8 cellular contexts compared by ENCODE assay signal in genomic region chr1:156797212-156797871, GRCh38. TPM values are rescaled to one million over a fixed set of nuclear protein-coding genes. Genes with fewer than 3 reads are reported as not detected.
DNase-seq lines count a peak whose midpoint lies in the region; ATAC-seq and TF ChIP-seq lines count a peak whose summit lies in the region.

No MANE protein-coding gene starts in this region.

- H3F3A ChIP-seq in SU-DHL-6 (ENCODE audit: insufficient read depth), result peaks cover 5% of the 10 kb centered on the region; the same call in 1 of the 2 replicates

- H3K9me3 ChIP-seq in heart right ventricle, result no peaks in the 10 kb centered on the region
- H3K9me3 ChIP-seq in SU-DHL-6 (ENCODE audit: insufficient read depth, low read length), result no peaks in the 10 kb centered on the region
- no peaks in the 10 kb centered on the region for H3K9me3 ChIP-seq in thyroid gland

- no peaks in the 10 kb centered on the region for H3K27me3 Mint-ChIP-seq in brain

- no peaks in the 10 kb centered on the region; the same call in 1 of the 2 replicates for H4K20me1 ChIP-seq in SU-DHL-6 (ENCODE audit: low read depth, low read length)

- no peak overlapping the region for H3K4me3 Mint-ChIP-seq in brain

- peak overlapping the region in 2 of 5 experiments; percentile 1 to 13 for H3K27ac Mint-ChIP-seq in brain

- H3K79me2 ChIP-seq in SU-DHL-6 (ENCODE audit: insufficient read depth, low read length), result no peaks in the 10 kb centered on the region

- no peak overlapping the region for H3K4me3 ChIP-seq in heart right ventricle
- no peak overlapping the region for H3K4me3 ChIP-seq in SU-DHL-6 (ENCODE audit: insufficient read depth, low read length, poor library complexity, severe bottlenecking)
- no peak overlapping the region for H3K4me3 ChIP-seq in thyroid gland (replicated peaks in 1 of 3)

- TF ChIP-seq POLR2A in thyroid gland (IDR thresholded peaks at IDR 0.05), result no peak

- H3K4me1 Mint-ChIP-seq in brain, result peaks cover 22% of the 10 kb centered on the region

- H3K36me3 ChIP-seq in heart right ventricle, result peaks cover 5 to 98% (median 67%) of the 10 kb centered on the region in 9 donors
- H3K36me3 ChIP-seq in SU-DHL-6 (ENCODE audit: low read length), result peaks cover 32% of the 10 kb centered on the region
- H3K36me3 ChIP-seq in thyroid gland, result peaks cover 69 to 77% of the 10 kb centered on the region in 2 donors

- intact Hi-C loops in heart right ventricle (cut with DNase I), result loop anchor here in 2 of 10 donors (2.0 to 5.0 kb wide), 2 partner anchors 65 to 93 kb away; partner anchors contain the start of gene NTRK1 (in 1 of the 2)
- intact Hi-C loops in Right ventricle myocardium superior (cut with DNase I), result no loop called here
- intact Hi-C loops in left colon (cut with DNase I, micrococcal nuclease), result loop anchor here in 1 of 2 donors (10.0 kb wide), 1 partner anchor 67 kb away; the partner anchor contains the start of gene NTRK1
- intact Hi-C loops in thyroid gland (cut with DNase I), result loop anchor here (5.0 kb wide), 1 partner anchor 65 kb away; the partner anchor contains the start of gene NTRK1

- DNase-seq in heart right ventricle, result no peak
- no peak for DNase-seq in Right ventricle myocardium superior
- DNase-seq in MV-4-11 (lab: John Stamatoyannopoulos, UW), result peak; percentile 45
- peak in 1 of 2 donors; percentile 55 for DNase-seq in left colon
- DNase-seq in thyroid gland, result peak; percentile 47

- TF ChIP-seq CTCF in heart right ventricle (IDR thresholded peaks at IDR 0.05) (peak; percentile 47 to 75 (median 71)), SU-DHL-6 (IDR thresholded peaks at IDR 0.05; ENCODE audit: insufficient read depth, low read length, poor library complexity, severe bottlenecking) (peak; percentile 80), brain (conservative IDR thresholded peaks at IDR 0.05) (peak; percentile 75 to 87), thyroid gland (IDR thresholded peaks at IDR 0.05) (peak in 5 of 6 experiments; percentile 43 to 76 (median 56))

- ATAC-seq in heart right ventricle, result peak in 2 of 8 donors; percentile 26 to 31
- ATAC-seq in Right ventricle myocardium superior (ENCODE audit: poor library complexity), result no peak
- peak; percentile 86 for ATAC-seq in left colon
- ATAC-seq in HG02840 (IDR thresholded peaks at IDR 0.05; ENCODE audit: low FRiP score, unreplicated experiment), result no peak

- peaks cover 54% of the 10 kb centered on the region for H3K36me3 Mint-ChIP-seq in brain

- no peak overlapping the region for H2AFZ ChIP-seq in SU-DHL-6 (ENCODE audit: low read depth, low read length, severe bottlenecking)

- no peak overlapping the region for H3K9ac ChIP-seq in SU-DHL-6 (ENCODE audit: low read length)

- H3K4me1 ChIP-seq in heart right ventricle (peaks cover 2 to 25% (median 21%) of the 10 kb centered on the region in 9 donors), thyroid gland (peaks cover 2 to 10% of the 10 kb centered on the region in 2 donors)

- H3K4me2 ChIP-seq in SU-DHL-6 (ENCODE audit: low read depth, low read length, poor library complexity, severe bottlenecking), result no peak overlapping the region

- no peak overlapping the region for H3K27ac ChIP-seq in heart right ventricle
- no peak overlapping the region for H3K27ac ChIP-seq in SU-DHL-6 (ENCODE audit: low read depth, low read length)
- no peak overlapping the region for H3K27ac ChIP-seq in thyroid gland

- H3K9me3 Mint-ChIP-seq in brain, result no peaks in the 10 kb centered on the region

- WGBS in heart right ventricle, 2 donors, result 52 to 66% methylated on average over 4 of the region's 4 CpGs
- 46 to 47% methylated on average over 4 of the region's 4 CpGs for WGBS in thyroid gland, 2 donors

- no peaks in the 10 kb centered on the region for H3K9me2 ChIP-seq in SU-DHL-6 (replicated peaks; ENCODE audit: insufficient read depth, low read length)

- H3K27me3 ChIP-seq in heart right ventricle, result no peaks in the 10 kb centered on the region
- no peaks in the 10 kb centered on the region for H3K27me3 ChIP-seq in SU-DHL-6 (ENCODE audit: low read length)
- H3K27me3 ChIP-seq in thyroid gland, result no peaks in the 10 kb centered on the region

RNA-seq across cellular contexts. Expression of gene SH2D2A, which starts 19.3 kb away (rescaled TPM):
- total RNA-seq in heart right ventricle (1 to 10 TPM in 3 of 10 donors, under 1 TPM in 6, not detected in 1; 0.50 to 4.4 (median 0.80) TPM), Right ventricle myocardium superior (1.1 TPM), left colon (1 to 10 TPM; 1.4 to 2.4 TPM), thyroid gland (1 to 10 TPM; 1.2 to 3.3 (median 2.0) TPM)
- polyA plus RNA-seq in heart right ventricle (1 to 10 TPM in 1 of 2 donors, under 1 TPM in 1; 0.96 to 1.0 TPM), brain (ENCODE audit: insufficient read depth, low read depth, low replicate concordance) (0.36 TPM)

RNA-seq across cellular contexts. Expression of gene PRCC, which starts 30.0 kb away (rescaled TPM):
- 10 to 100 TPM; 32.1 to 56.9 (median 44.2) TPM for total RNA-seq in heart right ventricle
- polyA plus RNA-seq in heart right ventricle, result 10 to 100 TPM; 40.6 to 53.4 TPM
- total RNA-seq in Right ventricle myocardium superior, result 39.4 TPM
- 111 TPM for polyA plus RNA-seq in brain (ENCODE audit: insufficient read depth, low read depth, low replicate concordance)
- total RNA-seq in left colon, result 10 to 100 TPM; 51.2 to 59.6 TPM
- total RNA-seq in thyroid gland, result 10 to 100 TPM; 34.8 to 57.9 (median 43.6) TPM

RNA-seq across cellular contexts. Expression of gene HDGF, which starts 45.9 kb away (rescaled TPM):
- 100 to 1,000 TPM; 135 to 202 (median 148) TPM for total RNA-seq in heart right ventricle
- polyA plus RNA-seq in heart right ventricle, result 100 to 1,000 TPM in 1 of 2 donors, 10 to 100 TPM in 1; 69.8 to 126 TPM
- total RNA-seq in Right ventricle myocardium superior, result 185 TPM
- polyA plus RNA-seq in brain (ENCODE audit: insufficient read depth, low read depth, low replicate concordance), result 502 TPM
- 100 to 1,000 TPM; 198 to 243 TPM for total RNA-seq in left colon
- 100 to 1,000 TPM; 147 to 162 (median 148) TPM for total RNA-seq in thyroid gland

RNA-seq across cellular contexts. Expression of gene MRPL24, which starts 56.5 kb away (rescaled TPM):
- total RNA-seq in heart right ventricle (100 to 1,000 TPM in 2 of 10 donors, 10 to 100 TPM in 8; 70.3 to 105 (median 86.7) TPM), Right ventricle myocardium superior (99.8 TPM), left colon (10 to 100 TPM; 37.7 to 60.2 TPM), thyroid gland (10 to 100 TPM; 22.9 to 55.6 (median 35.9) TPM)
- polyA plus RNA-seq in heart right ventricle (100 to 1,000 TPM; 157 to 250 TPM), brain (ENCODE audit: insufficient read depth, low read depth, low replicate concordance) (111 TPM)

Comparison
In these comparisons a context has a peak if more than half of its experiments do, and no peak if none do; other contexts are left out.
1. DNase-seq: peak in MV-4-11 (single experiment) and thyroid gland (2 of 2); none in heart right ventricle (0 of 2) and Right ventricle myocardium superior (single experiment).
2. Peak in every context shown above with its lines, with median percentiles within 50 percentile points of each other: CTCF ChIP-seq.